Comparison of ENCODE assay signal across 14 cellular contexts in the genomic region with DNA sequence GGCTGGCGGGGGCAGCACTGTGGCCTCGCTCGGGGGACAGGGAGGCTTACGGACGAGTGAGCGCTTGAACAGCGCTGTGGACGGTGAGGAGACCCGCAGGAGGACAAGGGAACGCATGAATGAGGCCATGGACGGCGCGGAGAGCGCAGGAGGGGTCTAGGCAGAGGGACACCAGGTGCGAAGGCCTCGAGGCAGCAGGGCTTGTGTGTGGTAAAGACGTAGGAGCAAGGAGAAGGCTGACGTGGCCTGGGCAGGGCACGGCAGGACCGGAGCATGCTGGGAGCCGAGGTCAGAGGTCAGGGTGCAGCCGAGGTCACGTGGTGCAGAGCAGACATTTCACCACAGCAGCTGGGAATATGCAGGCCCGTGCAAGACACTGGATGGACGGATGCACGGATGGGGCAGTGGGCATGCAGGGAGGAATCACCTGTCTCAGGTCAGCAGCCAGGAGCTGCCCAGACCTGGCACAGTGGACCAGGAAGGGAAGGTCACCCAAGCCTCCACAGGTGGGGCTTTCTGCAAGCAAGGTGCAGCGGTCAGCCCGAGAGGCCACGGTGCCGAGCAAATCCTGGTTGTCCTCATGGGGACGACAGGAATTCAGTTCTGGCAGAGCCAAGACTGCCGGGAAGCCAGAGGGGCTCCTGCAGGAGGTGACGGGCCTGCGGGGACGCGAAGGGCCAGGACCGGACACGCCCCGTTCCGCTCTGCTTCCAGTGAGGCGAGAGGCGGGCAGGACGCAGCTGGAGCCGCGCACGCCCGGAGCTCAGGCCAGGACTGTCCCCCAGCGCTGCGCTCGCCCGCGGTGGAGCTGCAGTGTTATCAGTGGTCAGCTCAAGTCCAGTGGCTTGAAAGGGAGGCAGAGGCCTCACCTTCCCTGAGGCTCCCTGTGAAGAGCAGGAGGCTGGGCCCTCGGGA.
A peak's percentile ranks its signal among the peaks of the same experiment; 100 is the strongest.
DNase-seq lines count a peak whose midpoint lies in the region; ATAC-seq and TF ChIP-seq lines count a peak whose summit lies in the region.
"Had no signal": no experiment of that assay in that cellular context is flagged by ENCODE, and none has a peak within 500 bp of the region (broad histone marks: within the 10 kb centered on the region; RNA-seq: fewer than 3 reads in every experiment).

No MANE protein-coding gene starts in this region.

- peaks cover 0 to 74% (median 0%) of the 10 kb centered on the region in 3 donors for H3K36me3 Mint-ChIP-seq in CD8-positive, alpha-beta memory T cell
- peaks cover 6% of the 10 kb centered on the region for H3K36me3 Mint-ChIP-seq in T-helper 17 cell (ENCODE audit: low read depth)
- no peaks in the 10 kb centered on the region for H3K36me3 Mint-ChIP-seq in glutamatergic neuron (ENCODE audit: unreplicated experiment)
- peaks cover 26% of the 10 kb centered on the region for H3K36me3 Mint-ChIP-seq in T-helper 2 cell treated with Interferon-gamma antibody and Interleukin-4, amounts not matched to agents 5 μg/mL and 100 μg/mL, for 36 hours (ENCODE audit: low read depth)

- TF ChIP-seq CTCF in glutamatergic neuron (IDR thresholded peaks at IDR 0.05; ENCODE audit: partially characterized antibody, unreplicated experiment), result no peak

- CTCF ChIA-PET in CD8-positive, alpha-beta memory T cell (lab: Charles Lee), result no interaction called here

- ATAC-seq in T-helper 17 cell (no peak), HG03139 (IDR thresholded peaks at IDR 0.05; ENCODE audit: unreplicated experiment) (no peak), HG02870 (IDR thresholded peaks at IDR 0.05; ENCODE audit: unreplicated experiment) (no peak)
- no peak for ATAC-seq in activated CD4-positive, CD25-positive, alpha-beta regulatory T cell treated with anti-CD3 and anti-CD28 coated beads, Interleukin-2, amount 50 U/mL, for 24 hours
- ATAC-seq: left lung had no signal

- peaks cover 0 to 3% of the 10 kb centered on the region in 2 donors for H3K27me3 Mint-ChIP-seq in CD8-positive, alpha-beta memory T cell
- H3K27me3 Mint-ChIP-seq in T-helper 17 cell (no peaks in the 10 kb centered on the region), glutamatergic neuron (ENCODE audit: unreplicated experiment) (peaks cover 18% of the 10 kb centered on the region)
- no peaks in the 10 kb centered on the region for H3K27me3 Mint-ChIP-seq in T-helper 2 cell treated with Interferon-gamma antibody and Interleukin-4, amounts not matched to agents 5 μg/mL and 100 μg/mL, for 36 hours (ENCODE audit: low read depth)

- peaks cover 40 to 84% (median 44%) of the 10 kb centered on the region in 3 donors for H3K4me1 Mint-ChIP-seq in CD8-positive, alpha-beta memory T cell
- H3K4me1 Mint-ChIP-seq in T-helper 17 cell (peaks cover 45% of the 10 kb centered on the region), glutamatergic neuron (ENCODE audit: low read depth, unreplicated experiment) (peaks cover 20% of the 10 kb centered on the region)
- peaks cover 14% of the 10 kb centered on the region for H3K4me1 Mint-ChIP-seq in T-helper 2 cell treated with Interferon-gamma antibody and Interleukin-4, amounts not matched to agents 5 μg/mL and 100 μg/mL, for 36 hours (ENCODE audit: low read depth)

- H3K4me3 ChIP-seq in CD8-positive, alpha-beta memory T cell (ENCODE audit: low read length), result no peak overlapping the region
- no peak overlapping the region for H3K4me3 ChIP-seq in skin epidermis
- H3K4me3 ChIP-seq: left lung had no signal

- H3K9me3 Mint-ChIP-seq in CD8-positive, alpha-beta memory T cell, result peaks cover 0 to 6% (median 0%) of the 10 kb centered on the region in 5 donors
- H3K9me3 Mint-ChIP-seq in glutamatergic neuron (ENCODE audit: unreplicated experiment), result peaks cover 14% of the 10 kb centered on the region
- H3K9me3 Mint-ChIP-seq in T-helper 2 cell treated with Interferon-gamma antibody and Interleukin-4, amounts not matched to agents 5 μg/mL and 100 μg/mL, for 36 hours, result no peaks in the 10 kb centered on the region

- H3K27me3 ChIP-seq in CD8-positive, alpha-beta memory T cell (ENCODE audit: insufficient read depth, low read length, poor library complexity, severe bottlenecking), result no peaks in the 10 kb centered on the region
- H3K27me3 ChIP-seq: left lung had no signal

- no peaks in the 10 kb centered on the region for H3K9me3 ChIP-seq in CD8-positive, alpha-beta memory T cell (ENCODE audit: low read length)
- H3K9me3 ChIP-seq in T-helper 17 cell (ENCODE audit: control insufficient read depth, low read length, poor library complexity, severe bottlenecking), result no peaks in the 10 kb centered on the region
- H3K9me3 ChIP-seq: left lung had no signal

- no peak for DNase-seq in CD8-positive, alpha-beta memory T cell
- DNase-seq in T-helper 17 cell (no peak), glutamatergic neuron (no peak)
- DNase-seq in T-helper 2 cell treated with Interferon-gamma antibody and Interleukin-4, amounts not matched to agents 5 μg/mL and 100 μg/mL, for 36 hours (ENCODE audit: low spot score), result no peak
- DNase-seq: NCI-H1694; NCI-H82; SHP77 treated with DMSO at 0.1 percent for 48 hours; stimulated activated CD4-positive, alpha-beta T cell treated with anti-CD3 and anti-CD28 coated beads, Interleukin-1b, Interleukin-23, amount 100 ng/mL, for 48 hours had no signal

- H3K36me3 ChIP-seq in CD8-positive, alpha-beta memory T cell (ENCODE audit: insufficient read depth, low read length), result peaks cover 36% of the 10 kb centered on the region

- peaks cover 39% of the 10 kb centered on the region for H3K4me1 ChIP-seq in CD8-positive, alpha-beta memory T cell (ENCODE audit: insufficient read depth, low read length)

- peak overlapping the region in 4 of 7 donors; percentile 15 to 77 (median 43) for H3K4me3 Mint-ChIP-seq in CD8-positive, alpha-beta memory T cell
- peak overlapping the region; percentile 63 for H3K4me3 Mint-ChIP-seq in T-helper 17 cell
- H3K4me3 Mint-ChIP-seq in glutamatergic neuron (ENCODE audit: unreplicated experiment), result peak overlapping the region; percentile 57
- H3K4me3 Mint-ChIP-seq in T-helper 2 cell treated with Interferon-gamma antibody and Interleukin-4, amounts not matched to agents 5 μg/mL and 100 μg/mL, for 36 hours, result no peak overlapping the region

- H3K27ac ChIP-seq in CD8-positive, alpha-beta memory T cell (ENCODE audit: low read depth, low read length), result no peak overlapping the region
- peak overlapping the region in 12 of 21 experiments; percentile 7 to 70 (median 28) for H3K27ac ChIP-seq in skin epidermis
- H3K27ac ChIP-seq: KMS-11 had no signal

- H3K27ac Mint-ChIP-seq in CD8-positive, alpha-beta memory T cell, result peak overlapping the region in 5 of 8 donors; percentile 46 to 93 (median 52)
- H3K27ac Mint-ChIP-seq in T-helper 17 cell (peak overlapping the region; percentile 85), glutamatergic neuron (ENCODE audit: unreplicated experiment) (no peak overlapping the region)
- no peak overlapping the region for H3K27ac Mint-ChIP-seq in T-helper 2 cell treated with Interferon-gamma antibody and Interleukin-4, amounts not matched to agents 5 μg/mL and 100 μg/mL, for 36 hours

- POLR2A ChIA-PET in CD8-positive, alpha-beta memory T cell (lab: Charles Lee), result no interaction called here

Comparison
In these comparisons a context has a peak if more than half of its experiments do, and no peak if none do; other contexts are left out.
1. H3K27ac Mint-ChIP-seq: peak in CD8-positive, alpha-beta memory T cell (5 of 8) and T-helper 17 cell (single experiment); none in glutamatergic neuron (single experiment) and T-helper 2 cell treated with Interferon-gamma antibody and Interleukin-4, amounts not matched to agents 5 μg/mL and 100 μg/mL, for 36 hours (single experiment).